In genomic region chr12:111570090-111570961, GRCh38 we compare ENCODE assay signal across 9 cellular contexts. TPM values are rescaled to one million over a fixed set of nuclear protein-coding genes. Genes with fewer than 3 reads are reported as not detected.
DNase-seq lines count a peak whose midpoint lies in the region; ATAC-seq and TF ChIP-seq lines count a peak whose summit lies in the region.
"Had no signal": no experiment of that assay in that cellular context is flagged by ENCODE, and none has a peak within 500 bp of the region (broad histone marks: within the 10 kb centered on the region; RNA-seq: fewer than 3 reads in every experiment).

No MANE protein-coding gene starts in this region.

- no peak for TF ChIP-seq EP300 in tibial nerve (IDR thresholded peaks at IDR 0.05)

- no peak overlapping the region for H3K27ac ChIP-seq in psoas muscle
- H3K27ac ChIP-seq in gastrocnemius medialis: no peak overlapping the region
- no peak overlapping the region for H3K27ac ChIP-seq in tibial nerve
- no peak overlapping the region for H3K27ac ChIP-seq in body of pancreas

- in situ Hi-C loops in gastrocnemius medialis (cut with MboI; ENCODE audit: low sequenced_read_pairs in 4 of 4): no loop called here

- CTCF ChIA-PET in activated CD8-positive, alpha-beta T cell treated with anti-CD3 and anti-CD28 coated beads, Interleukin-2, amount 10 ng/mL, durations not matched to agents 7 days and 5 days (lab: Charles Lee): no interaction called here

- no peak overlapping the region for H3K27ac Mint-ChIP-seq in activated CD8-positive, alpha-beta T cell treated with anti-CD3 and anti-CD28 coated beads, Interleukin-2, amount 10 ng/mL, durations not matched to agents 7 days and 5 days
- H3K27ac Mint-ChIP-seq: memory B cell had no signal

- H3K36me3 ChIP-seq in psoas muscle (ENCODE audit: insufficient read depth in 1 of 2, low read depth in 1 of 2) (no peaks in the 10 kb centered on the region), gastrocnemius medialis (no peaks in the 10 kb centered on the region), tibial nerve (no peaks in the 10 kb centered on the region), body of pancreas (replicated peaks in 1 of 2; ENCODE audit: insufficient read depth in 1 of 2, low read depth in 2 of 2) (no peaks in the 10 kb centered on the region)

- no peak overlapping the region for H3K4me3 Mint-ChIP-seq in activated CD8-positive, alpha-beta T cell treated with anti-CD3 and anti-CD28 coated beads, Interleukin-2, amount 10 ng/mL, durations not matched to agents 7 days and 5 days
- H3K4me3 Mint-ChIP-seq: memory B cell had no signal

- TF ChIP-seq POLR2A in gastrocnemius medialis (IDR thresholded peaks at IDR 0.05) (no peak), tibial nerve (IDR thresholded peaks at IDR 0.05) (no peak), body of pancreas (IDR thresholded peaks at IDR 0.05) (no peak)

- 47 to 52% (median 47%) methylated on average over 9 of the region's 9 CpGs for WGBS in psoas muscle, 3 donors
- 51 to 58% methylated on average over 9 of the region's 9 CpGs for WGBS in tibial nerve, 2 donors
- WGBS in body of pancreas, 2 donors: 43 to 48% methylated on average over 9 of the region's 9 CpGs

- intact Hi-C loops in psoas muscle (cut with DNase I): no loop called here
- intact Hi-C loops in gastrocnemius medialis (cut with DNase I; ENCODE audit: low total_unique reads): no loop called here
- intact Hi-C loops in body of pancreas (cut with DNase I): no loop called here

- POLR2A ChIA-PET in activated CD8-positive, alpha-beta T cell treated with anti-CD3 and anti-CD28 coated beads, Interleukin-2, amount 10 ng/mL, durations not matched to agents 7 days and 5 days (lab: Charles Lee): no interaction called here

- peak in 3 of 4 donors; percentile 68 to 82 (median 73) for ATAC-seq in psoas muscle
- ATAC-seq in gastrocnemius medialis: no peak
- ATAC-seq in activated CD8-positive, alpha-beta T cell treated with anti-CD3 and anti-CD28 coated beads, Interleukin-2, amount 10 ng/mL, durations not matched to agents 7 days and 5 days: no peak
- ATAC-seq in body of pancreas: no peak

- no peaks in the 10 kb centered on the region for H3K9me3 Mint-ChIP-seq in activated CD8-positive, alpha-beta T cell treated with anti-CD3 and anti-CD28 coated beads, Interleukin-2, amount 10 ng/mL, durations not matched to agents 7 days and 5 days (ENCODE audit: insufficient read depth)
- H3K9me3 Mint-ChIP-seq: memory B cell had no signal

- peaks cover 2% of the 10 kb centered on the region for H3K4me1 Mint-ChIP-seq in activated CD8-positive, alpha-beta T cell treated with anti-CD3 and anti-CD28 coated beads, Interleukin-2, amount 10 ng/mL, durations not matched to agents 7 days and 5 days (ENCODE audit: low read depth)

- TF ChIP-seq CTCF in psoas muscle (IDR thresholded peaks at IDR 0.05) (no peak), gastrocnemius medialis (IDR thresholded peaks at IDR 0.05 in 4 of 5, conservative IDR thresholded peaks at IDR 0.05 in 1 of 5) (no peak), tibial nerve (IDR thresholded peaks at IDR 0.05) (no peak), body of pancreas (IDR thresholded peaks at IDR 0.05) (no peak)

- DNase-seq in EL: peak; percentile 93
- peak; percentile 69 for DNase-seq in RKO (ENCODE audit: low spot score)
- peak; percentile 48 for DNase-seq in fibroblast of gingiva (ENCODE audit: low read depth)
- no peak for DNase-seq in psoas muscle
- no peak for DNase-seq in gastrocnemius medialis
- no peak for DNase-seq in activated CD8-positive, alpha-beta T cell treated with anti-CD3 and anti-CD28 coated beads, Interleukin-2, amount 10 ng/mL, durations not matched to agents 7 days and 5 days
- no peak for DNase-seq in tibial nerve (ENCODE audit: low spot score in 2 of 2)
- no peak for DNase-seq in body of pancreas

- H3K27me3 ChIP-seq in psoas muscle (ENCODE audit: insufficient read depth in 3 of 3, low read length in 2 of 3): no peaks in the 10 kb centered on the region
- no peaks in the 10 kb centered on the region for H3K27me3 ChIP-seq in gastrocnemius medialis
- no peaks in the 10 kb centered on the region for H3K27me3 ChIP-seq in tibial nerve
- no peaks in the 10 kb centered on the region for H3K27me3 ChIP-seq in body of pancreas

- no peak overlapping the region for H3K4me3 ChIP-seq in psoas muscle
- no peak overlapping the region for H3K4me3 ChIP-seq in gastrocnemius medialis
- no peak overlapping the region for H3K4me3 ChIP-seq in tibial nerve
- H3K4me3 ChIP-seq in body of pancreas: no peak overlapping the region

- H3K36me3 Mint-ChIP-seq in activated CD8-positive, alpha-beta T cell treated with anti-CD3 and anti-CD28 coated beads, Interleukin-2, amount 10 ng/mL, durations not matched to agents 7 days and 5 days (ENCODE audit: low read depth): peaks cover 4% of the 10 kb centered on the region

- H3K9me3 ChIP-seq in psoas muscle (no peaks in the 10 kb centered on the region), gastrocnemius medialis (no peaks in the 10 kb centered on the region), tibial nerve (no peaks in the 10 kb centered on the region), body of pancreas (no peaks in the 10 kb centered on the region)

- no peaks in the 10 kb centered on the region for H3K27me3 Mint-ChIP-seq in activated CD8-positive, alpha-beta T cell treated with anti-CD3 and anti-CD28 coated beads, Interleukin-2, amount 10 ng/mL, durations not matched to agents 7 days and 5 days (ENCODE audit: low read depth)
- H3K27me3 Mint-ChIP-seq: memory B cell had no signal

- H3K4me1 ChIP-seq in psoas muscle (peaks cover 33% of the 10 kb centered on the region), gastrocnemius medialis (peaks cover 27 to 38% of the 10 kb centered on the region in 2 donors), tibial nerve (peaks cover 0 to 49% (median 2%) of the 10 kb centered on the region in 4 donors), body of pancreas (peaks cover 9% of the 10 kb centered on the region)

RNA-seq across cellular contexts. Expression of gene ATXN2, which starts 28.8 kb away (rescaled TPM):
- total RNA-seq in psoas muscle (10 to 100 TPM; 32.9 to 39.2 (median 37.1) TPM), gastrocnemius medialis (10 to 100 TPM; 20.4 to 28.1 (median 22.2) TPM), tibial nerve (10 to 100 TPM; 50.3 to 84.3 (median 64.3) TPM), body of pancreas (10 to 100 TPM; 37.1 to 55.4 TPM)
- polyA plus RNA-seq in psoas muscle: 10 to 100 TPM; 17.2 to 26.7 (median 24.4) TPM
- total RNA-seq in activated CD8-positive, alpha-beta T cell treated with anti-CD3 and anti-CD28 coated beads, Interleukin-2, amount 10 ng/mL, durations not matched to agents 7 days and 5 days: 10 to 100 TPM; 36.8 to 37.8 TPM

Comparison
In these comparisons a context has a peak if more than half of its experiments do, and no peak if none do; other contexts are left out.
1. DNase-seq: peak in EL (single experiment), RKO (single experiment) and fibroblast of gingiva (single experiment); none in psoas muscle (0 of 2), gastrocnemius medialis (0 of 2), activated CD8-positive, alpha-beta T cell treated with anti-CD3 and anti-CD28 coated beads, Interleukin-2, amount 10 ng/mL, durations not matched to agents 7 days and 5 days (single experiment), tibial nerve (0 of 2) and body of pancreas (0 of 4).
2. ATAC-seq: peak in psoas muscle (3 of 4); none in gastrocnemius medialis (0 of 2), activated CD8-positive, alpha-beta T cell treated with anti-CD3 and anti-CD28 coated beads, Interleukin-2, amount 10 ng/mL, durations not matched to agents 7 days and 5 days (single experiment) and body of pancreas (single experiment).